In genomic region chr4:26857278-26858034, GRCh38 we compare ENCODE assay signal across 8 cellular contexts.
A peak's percentile ranks its signal among the peaks of the same experiment; 100 is the strongest.
DNase-seq lines count a peak whose midpoint lies in the region; ATAC-seq and TF ChIP-seq lines count a peak whose summit lies in the region.

No MANE protein-coding gene starts in this region.

- TF ChIP-seq CTCF in AG09309 (IDR thresholded peaks at IDR 0.05; ENCODE audit: control insufficient read depth, insufficient read depth, low read depth, low read length, missing control alignments) = no peak

- ATAC-seq in GM18909 (IDR thresholded peaks at IDR 0.05; ENCODE audit: poor library complexity, unreplicated experiment) (peak; percentile 58), HG03135 (IDR thresholded peaks at IDR 0.05; ENCODE audit: unreplicated experiment) (peak; percentile 46)

- peak overlapping the region; percentile 64 for H3K4me3 ChIP-seq in AG09309 (ENCODE audit: control insufficient read depth, low read depth, low read length)

- peak; percentile 32 for DNase-seq in AG09309 (ENCODE audit: low read depth)
- DNase-seq in NCI-H2227 (lab: John Stamatoyannopoulos, UW; ENCODE audit: unreplicated experiment) = peak; percentile 87
- peak; percentile 82 to 92 (median 89) for DNase-seq in activated CD4-positive, CD25-positive, alpha-beta regulatory T cell (lab: John Stamatoyannopoulos, UW)
- DNase-seq in caudate nucleus (lab: John Stamatoyannopoulos, UW) = peak in 59 of 61 donors; percentile 21 to 92 (median 80)
- DNase-seq in islet precursor cell = peak; percentile 94
- DNase-seq in stimulated activated CD4-positive, alpha-beta T cell treated with anti-CD3 and anti-CD28 coated beads, Interleukin-12 subunit alpha, Interleukin-12 subunit beta, amount 100 ng/mL, for 24 hours (ENCODE audit: low read depth in 2 of 2) = peak; percentile 81 to 84

- peak overlapping the region; percentile 91 for H3K27ac ChIP-seq in caudate nucleus (ENCODE audit: low read depth, low read length)

Comparison
In these comparisons a context has a peak if more than half of its experiments do, and no peak if none do; other contexts are left out.
1. Peak in every context shown above with its lines: DNase-seq, ATAC-seq, H3K4me3 ChIP-seq and H3K27ac ChIP-seq.
2. DNase-seq: peak in every context shown above with its lines; median percentile 94 in islet precursor cell; 89 in activated CD4-positive, CD25-positive, alpha-beta regulatory T cell; 87 in NCI-H2227; 82 in stimulated activated CD4-positive, alpha-beta T cell treated with anti-CD3 and anti-CD28 coated beads, Interleukin-12 subunit alpha, Interleukin-12 subunit beta, amount 100 ng/mL, for 24 hours; 80 in caudate nucleus; 32 in AG09309.